8 cellular contexts compared by ENCODE assay signal in genomic region chr4:56681158-56681848, GRCh38. TPM values are rescaled to one million over a fixed set of nuclear protein-coding genes. Genes with fewer than 3 reads are reported as not detected.
DNase-seq lines count a peak whose midpoint lies in the region; ATAC-seq, FAIRE-seq and TF ChIP-seq lines count a peak whose summit lies in the region.

A gene with protein sequence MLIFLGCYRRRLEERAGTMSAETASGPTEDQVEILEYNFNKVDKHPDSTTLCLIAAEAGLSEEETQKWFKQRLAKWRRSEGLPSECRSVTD (minus strand): TSS chr4:56681296. CDS start chr4:56657816, 23,480 bp downstream.

- no peak within 1 kb of the TSS for H3K27ac Mint-ChIP-seq in endodermal cell

- peak; percentile 89 for ATAC-seq in HG03378 (IDR thresholded peaks at IDR 0.05; ENCODE audit: unreplicated experiment)

- H3K27me3 ChIP-seq in endodermal cell (ENCODE audit: control insufficient read depth, insufficient read depth, low read length, poor library complexity, severe bottlenecking) (no peaks in the 10 kb centered on the region), tibial nerve (no peaks in the 10 kb centered on the region)

- peaks cover 9% of the 10 kb centered on the region for H3K27me3 Mint-ChIP-seq in endodermal cell (ENCODE audit: insufficient read depth)

- no peaks in the 10 kb centered on the region for H3K36me3 ChIP-seq in endodermal cell (ENCODE audit: control insufficient read depth, insufficient read depth, low read length)
- no peaks in the 10 kb centered on the region for H3K36me3 ChIP-seq in tibial nerve

- H3K4me3 ChIP-seq in endodermal cell (ENCODE audit: low read length) (no peak within 1 kb of the TSS), tibial nerve (no peak within 1 kb of the TSS)

- H3K4me3 Mint-ChIP-seq in endodermal cell = no peak within 1 kb of the TSS

- H3K27ac ChIP-seq in endodermal cell (ENCODE audit: low read depth, low read length) (no peak within 1 kb of the TSS), tibial nerve (no peak within 1 kb of the TSS)

- 72 to 84% methylated on average over 8 to 18 of the region's 18 CpGs for WGBS in endodermal cell (ENCODE audit: insufficient coverage in 1 of 2, insufficient read length in 1 of 2), 2 experiments
- 58 to 66% methylated on average over 18 of the region's 18 CpGs for WGBS in tibial nerve, 2 donors

- DNase-seq in GM18507 (ENCODE audit: extremely low spot score, insufficient read length, low read depth) = no peak
- peak; percentile 45 to 64 for DNase-seq in activated CD4-positive, alpha-beta T cell treated with anti-CD3 and anti-CD28 coated beads, Interleukin-2, amount 50 U/mL, for 4 hours
- DNase-seq in endodermal cell = peak; percentile 55
- DNase-seq in pulmonary artery endothelial cell (ENCODE audit: low read depth, low spot score) = no peak
- DNase-seq in HTR-8/SVneo (ENCODE audit: insufficient read length, low spot score) = no peak
- DNase-seq in NCI-H1048 (lab: John Stamatoyannopoulos, UW) = no peak
- DNase-seq in tibial nerve (ENCODE audit: low spot score in 2 of 2) = no peak

- H3K9me3 ChIP-seq in endodermal cell (ENCODE audit: control insufficient read depth, low read length) (no peaks in the 10 kb centered on the region), tibial nerve (no peaks in the 10 kb centered on the region)

- H3K9me3 Mint-ChIP-seq in endodermal cell = no peaks in the 10 kb centered on the region

- TF ChIP-seq CTCF in endodermal cell (conservative IDR thresholded peaks at IDR 0.05) (no peak), tibial nerve (IDR thresholded peaks at IDR 0.05) (no peak)

- peak; percentile 38 for FAIRE-seq in GM18507 (lab: Jason Lieb, UNC)
- no peak for FAIRE-seq in HTR-8/SVneo (lab: Jason Lieb, UNC)

- H3K4me1 ChIP-seq in endodermal cell (ENCODE audit: control insufficient read depth, insufficient read depth, low read length) = peaks cover 8% of the 10 kb centered on the region
- H3K4me1 ChIP-seq in tibial nerve = peaks cover 0 to 7% (median 0%) of the 10 kb centered on the region in 4 donors

- no peak for TF ChIP-seq POLR2A in tibial nerve (IDR thresholded peaks at IDR 0.05)

- H3K4me1 Mint-ChIP-seq in endodermal cell = peaks cover 28% of the 10 kb centered on the region

- no peaks in the 10 kb centered on the region for H3K36me3 Mint-ChIP-seq in endodermal cell (ENCODE audit: low read depth)

- H3K9ac ChIP-seq in endodermal cell (ENCODE audit: extremely low read depth, low read length, poor library complexity, severe bottlenecking) = no peak within 1 kb of the TSS

- TF ChIP-seq EP300 in tibial nerve (IDR thresholded peaks at IDR 0.05) = no peak

RNA-seq across cellular contexts. Expression of the gene that starts here (rescaled TPM):
- total RNA-seq in endodermal cell = not detected
- polyA plus RNA-seq in endodermal cell (2013, experiment 1 of 2) = 0.78 TPM
- polyA plus RNA-seq in endodermal cell (2013, experiment 2 of 2) = 0.75 TPM
- 0.21 and 28.1 TPM in 2 replicates for total RNA-seq in pulmonary artery endothelial cell
- total RNA-seq in tibial nerve = 1 to 10 TPM in 3 of 4 donors, under 1 TPM in 1; 0.63 to 2.7 (median 1.9) TPM

Comparison
In these comparisons a context has a peak if more than half of its experiments do, and no peak if none do; other contexts are left out.
1. Peak in DNase-seq in endodermal cell; RNA of the gene not detected or under 1 TPM.
2. DNase-seq: peak in activated CD4-positive, alpha-beta T cell treated with anti-CD3 and anti-CD28 coated beads, Interleukin-2, amount 50 U/mL, for 4 hours (2 of 2); none in GM18507 (single experiment), pulmonary artery endothelial cell (single experiment), HTR-8/SVneo (single experiment), NCI-H1048 (single experiment) and tibial nerve (0 of 2).